1 cellular context compared by ENCODE assay signal in the genomic region with DNA sequence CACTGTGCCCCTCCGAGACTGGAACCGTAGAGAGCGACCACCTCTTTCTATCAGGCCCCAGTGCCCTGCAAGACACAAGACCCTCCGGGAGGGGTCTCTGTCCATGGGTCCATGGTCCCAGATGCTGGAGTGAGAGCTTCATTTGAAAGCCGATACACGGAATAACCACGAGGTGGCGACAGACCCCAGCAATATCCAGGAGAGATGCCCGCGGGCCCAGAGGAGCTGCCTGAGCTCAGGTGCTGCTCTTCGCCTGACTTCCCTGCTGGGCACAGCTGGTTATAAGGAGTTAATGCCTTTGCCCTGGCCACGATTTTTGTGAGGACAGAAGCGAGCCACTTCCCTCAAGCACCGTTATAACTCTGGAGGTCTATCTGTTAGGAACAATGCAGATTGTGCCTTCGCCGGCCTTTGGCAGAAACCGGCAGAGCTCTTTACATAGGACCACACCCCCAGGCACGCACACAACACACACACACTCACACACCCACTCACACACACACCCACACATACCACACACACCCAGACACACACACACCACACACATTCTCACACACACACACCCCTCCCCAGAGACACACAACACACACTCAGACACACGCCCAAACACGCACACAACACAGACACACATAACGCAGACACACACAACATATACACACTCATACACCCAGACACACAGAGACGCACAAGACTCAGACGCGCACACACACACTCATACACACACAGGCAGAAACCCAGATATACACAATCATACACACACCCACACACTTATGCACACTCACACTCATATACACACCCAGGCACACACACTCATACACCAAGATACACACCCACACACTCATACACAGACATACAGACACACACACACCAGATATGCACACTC.
TF ChIP-seq lines count a peak whose summit lies in the region.

No MANE protein-coding gene starts in this region.

TF ChIP-seq in K562, 482 proteins besides CTCF, POLR2A, EP300 and RAD21 (continued from another document):
- peak; percentile 94 for TF ChIP-seq ZBTB43 (CRISPR knock-in tag; IDR thresholded peaks at IDR 0.05)
- peak; percentile 80; the same call in 1 of the 2 replicates for TF ChIP-seq TSC22D4 (tag; IDR thresholded peaks at IDR 0.05)
- TF ChIP-seq RBM34 (IDR thresholded peaks at IDR 0.05; ENCODE audit: borderline replicate concordance, insufficient read depth, low read length), result no peak
- TF ChIP-seq KLF10 (CRISPR knock-in tag; IDR thresholded peaks at IDR 0.05), result no peak
- TF ChIP-seq C11orf30 (IDR thresholded peaks at IDR 0.05; ENCODE audit: low read depth), result no peak
- no peak for TF ChIP-seq ZNF124 (CRISPR knock-in tag; IDR thresholded peaks at IDR 0.05)
- TF ChIP-seq STAG1 (CRISPR knock-in tag; IDR thresholded peaks at IDR 0.05; ENCODE audit: borderline replicate concordance), result peak; percentile 71; the same call in 1 of the 2 replicates
- no peak for TF ChIP-seq RUNX1 (IDR thresholded peaks at IDR 0.05; ENCODE audit: low read depth)
- TF ChIP-seq, protein P1, sequence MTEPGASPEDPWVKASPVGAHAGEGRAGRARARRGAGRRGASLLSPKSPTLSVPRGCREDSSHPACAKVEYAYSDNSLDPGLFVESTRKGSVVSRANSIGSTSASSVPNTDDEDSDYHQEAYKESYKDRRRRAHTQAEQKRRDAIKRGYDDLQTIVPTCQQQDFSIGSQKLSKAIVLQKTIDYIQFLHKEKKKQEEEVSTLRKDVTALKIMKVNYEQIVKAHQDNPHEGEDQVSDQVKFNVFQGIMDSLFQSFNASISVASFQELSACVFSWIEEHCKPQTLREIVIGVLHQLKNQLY (CRISPR knock-in tag; conservative IDR thresholded peaks at IDR 0.05), result no peak
- peak; percentile 19; the same call in 1 of the 2 replicates for TF ChIP-seq ELF4 (CRISPR knock-in tag; IDR thresholded peaks at IDR 0.05)
- TF ChIP-seq PPARD (CRISPR knock-in tag; IDR thresholded peaks at IDR 0.05), result no peak
- no peak for TF ChIP-seq SMARCA4 (IDR thresholded peaks at IDR 0.05)
- TF ChIP-seq ZNF586 (CRISPR knock-in tag; conservative IDR thresholded peaks at IDR 0.05), result no peak
- TF ChIP-seq, protein P2, sequence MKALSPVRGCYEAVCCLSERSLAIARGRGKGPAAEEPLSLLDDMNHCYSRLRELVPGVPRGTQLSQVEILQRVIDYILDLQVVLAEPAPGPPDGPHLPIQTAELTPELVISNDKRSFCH (CRISPR knock-in tag; IDR thresholded peaks at IDR 0.05), result no peak
- TF ChIP-seq, protein P2 (tag; IDR thresholded peaks at IDR 0.05), result no peak
- TF ChIP-seq ZNF232 (CRISPR knock-in tag; IDR thresholded peaks at IDR 0.05), result no peak
- no peak for TF ChIP-seq ZKSCAN3 (CRISPR knock-in tag; IDR thresholded peaks at IDR 0.05)
- no peak for TF ChIP-seq ZNF75A (CRISPR knock-in tag; IDR thresholded peaks at IDR 0.05)
- no peak for TF ChIP-seq KLF13 (tag; IDR thresholded peaks at IDR 0.05; ENCODE audit: borderline replicate concordance, low read depth)
- TF ChIP-seq ZNF3 (CRISPR knock-in tag; IDR thresholded peaks at IDR 0.05), result no peak
- TF ChIP-seq, protein P3, sequence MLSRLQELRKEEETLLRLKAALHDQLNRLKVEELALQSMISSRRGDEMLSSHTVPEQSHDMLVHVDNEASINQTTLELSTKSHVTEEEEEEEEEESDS (CRISPR knock-in tag; IDR thresholded peaks at IDR 0.05), result no peak
- TF ChIP-seq CREM (IDR thresholded peaks at IDR 0.05; ENCODE audit: low read depth), result 0 out of 2 replicates have a peak, but pooled peaks have one; percentile 3
- no peak for TF ChIP-seq RBM22 (IDR thresholded peaks at IDR 0.05; ENCODE audit: low read depth, low read length, poor library complexity, severe bottlenecking)
- TF ChIP-seq BRD4 (IDR thresholded peaks at IDR 0.05), result no peak
- no peak for TF ChIP-seq SP2 (IDR thresholded peaks at IDR 0.05; ENCODE audit: extremely low read depth, low read depth, low read length, poor library complexity, severe bottlenecking)
- TF ChIP-seq, protein P4, sequence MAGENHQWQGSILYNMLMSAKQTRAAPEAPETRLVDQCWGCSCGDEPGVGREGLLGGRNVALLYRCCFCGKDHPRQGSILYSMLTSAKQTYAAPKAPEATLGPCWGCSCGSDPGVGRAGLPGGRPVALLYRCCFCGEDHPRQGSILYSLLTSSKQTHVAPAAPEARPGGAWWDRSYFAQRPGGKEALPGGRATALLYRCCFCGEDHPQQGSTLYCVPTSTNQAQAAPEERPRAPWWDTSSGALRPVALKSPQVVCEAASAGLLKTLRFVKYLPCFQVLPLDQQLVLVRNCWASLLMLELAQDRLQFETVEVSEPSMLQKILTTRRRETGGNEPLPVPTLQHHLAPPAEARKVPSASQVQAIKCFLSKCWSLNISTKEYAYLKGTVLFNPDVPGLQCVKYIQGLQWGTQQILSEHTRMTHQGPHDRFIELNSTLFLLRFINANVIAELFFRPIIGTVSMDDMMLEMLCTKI (IDR thresholded peaks at IDR 0.05; ENCODE audit: partially characterized antibody), result no peak
- TF ChIP-seq SMC3 (conservative IDR thresholded peaks at IDR 0.05; ENCODE audit: insufficient read depth, low read depth, low read length), result peak; percentile 53
- no peak for TF ChIP-seq ATF3 (IDR thresholded peaks at IDR 0.05)
- TF ChIP-seq ATF3 (CRISPR knock-in tag; conservative IDR thresholded peaks at IDR 0.05), result no peak
- TF ChIP-seq ZNF780A (CRISPR knock-in tag; IDR thresholded peaks at IDR 0.05), result no peak
